In genomic region chr14:49896956-49897355, GRCh38 we compare ENCODE assay signal across 9 cellular contexts. TPM values are rescaled to one million over a fixed set of nuclear protein-coding genes. Genes with fewer than 3 reads are reported as not detected.
DNase-seq lines count a peak whose midpoint lies in the region; ATAC-seq, FAIRE-seq and TF ChIP-seq lines count a peak whose summit lies in the region.
"Had no signal": no experiment of that assay in that cellular context is flagged by ENCODE, and none has a peak within 500 bp of the region (broad histone marks: within the 10 kb centered on the region; RNA-seq: fewer than 3 reads in every experiment).

No MANE protein-coding gene starts in this region.

- ATAC-seq in HepG2 (no peak), right lobe of liver (no peak), HG02763 (IDR thresholded peaks at IDR 0.05; ENCODE audit: unreplicated experiment) (no peak), HG03139 (IDR thresholded peaks at IDR 0.05; ENCODE audit: unreplicated experiment) (no peak)

- TF ChIP-seq POLR2A in HepG2 (IDR thresholded peaks at IDR 0.05; ENCODE audit: insufficient read depth in 1 of 2, low read depth in 2 of 2, low read length in 2 of 2): no peak
- TF ChIP-seq POLR2A in right lobe of liver (IDR thresholded peaks at IDR 0.05): no peak

- peak overlapping the region; percentile 57 for H3K4me2 ChIP-seq in HepG2 (ENCODE audit: low read depth, low read length)

- in situ Hi-C loops in HepG2 (cut with HindIII; ENCODE audit: extremely low pct_ligation_motif_present, low pct_unique_long_range_greater_than_20kb): no loop called here

- TF ChIP-seq CTCF in HepG2 (CRISPR knock-in tag; IDR thresholded peaks at IDR 0.05): no peak
- no peak for TF ChIP-seq CTCF in right lobe of liver (IDR thresholded peaks at IDR 0.05)

- TF ChIP-seq EP300 in HepG2 (IDR thresholded peaks at IDR 0.05; ENCODE audit: low read depth in 2 of 2, low read length in 2 of 2) (no peak), HepG2 (CRISPR knock-in tag; IDR thresholded peaks at IDR 0.05; ENCODE audit: borderline replicate concordance) (no peak)

- CTCF ChIA-PET in HepG2 (lab: Yijun Ruan, JAX; ENCODE audit: low intra/inter-chr PET ratio, low total read pairs): no interaction called here

- H3K27me3 ChIP-seq in HepG2 (ENCODE audit: control insufficient read depth in 1 of 2, insufficient read depth in 2 of 2, low read length in 2 of 2): no peaks in the 10 kb centered on the region
- H3K27me3 ChIP-seq in right lobe of liver: no peaks in the 10 kb centered on the region
- H3K27me3 ChIP-seq in adipocyte (replicated peaks; ENCODE audit: control insufficient read depth, insufficient read depth, low read length): no peaks in the 10 kb centered on the region

- H3K9ac ChIP-seq in HepG2 (ENCODE audit: insufficient read depth, low read depth, low read length) (no peak overlapping the region), adipocyte (ENCODE audit: low read length) (peak overlapping the region; percentile 100)

- 86% methylated on average over 5 of the region's 5 CpGs for WGBS in HepG2 (ENCODE audit: low lambda C conversion rate)
- WGBS in right lobe of liver (ENCODE audit: insufficient coverage, low coverage, low lambda C conversion rate, missing lambda C conversion rate): 18% methylated on average over 5 of the region's 5 CpGs
- WGBS in mesodermal cell (ENCODE audit: insufficient coverage in 2 of 2), 2 experiments: 92 to 98% methylated on average over 4 of the region's 5 CpGs

- H3K4me1 ChIP-seq in HepG2 (ENCODE audit: insufficient read depth, low read length): peaks cover 36% of the 10 kb centered on the region
- peaks cover 0 to 32% (median 11%) of the 10 kb centered on the region in 4 donors for H3K4me1 ChIP-seq in right lobe of liver
- H3K4me1 ChIP-seq in adipocyte (ENCODE audit: control insufficient read depth, insufficient read depth, low read length): peaks cover 35% of the 10 kb centered on the region
- peaks cover under 1% of the 10 kb centered on the region for H3K4me1 ChIP-seq in mesodermal cell (ENCODE audit: control insufficient read depth, insufficient read depth, low read length, poor library complexity, severe bottlenecking)

- peaks cover 27% of the 10 kb centered on the region for H4K20me1 ChIP-seq in HepG2 (ENCODE audit: insufficient read depth, low read length)

- TF ChIP-seq RAD21 in HepG2 (CRISPR knock-in tag; IDR thresholded peaks at IDR 0.05): no peak

- H3K9me3 ChIP-seq in HepG2 (ENCODE audit: low read length) (no peaks in the 10 kb centered on the region), right lobe of liver (no peaks in the 10 kb centered on the region), adipocyte (ENCODE audit: control insufficient read depth, low read length) (no peaks in the 10 kb centered on the region), mesodermal cell (ENCODE audit: control insufficient read depth, low read length) (no peaks in the 10 kb centered on the region)

- POLR2A ChIA-PET in HepG2 (lab: Yijun Ruan, JAX): no interaction called here

- H3K27ac ChIP-seq in HepG2 (ENCODE audit: extremely low read length, insufficient read depth, low read length) (no peak overlapping the region), right lobe of liver (no peak overlapping the region), mesodermal cell (ENCODE audit: low read depth, low read length, severe bottlenecking) (no peak overlapping the region)

- H3K79me2 ChIP-seq in HepG2 (ENCODE audit: insufficient read depth, low read length): peaks cover 46% of the 10 kb centered on the region

- H3K36me3 ChIP-seq in HepG2 (replicated peaks in 1 of 2; ENCODE audit: control insufficient read depth in 1 of 2, insufficient read depth in 2 of 2, low read length in 2 of 2) (no peaks in the 10 kb centered on the region; a peak in 2 of 5 replicates), right lobe of liver (no peaks in the 10 kb centered on the region), adipocyte (ENCODE audit: control insufficient read depth, insufficient read depth, low read length, severe bottlenecking) (peaks cover 12% of the 10 kb centered on the region), mesodermal cell (ENCODE audit: control insufficient read depth, insufficient read depth, low read length) (peaks cover 29% of the 10 kb centered on the region)

- no TSS peak for BruUV-seq in HepG2 (replicated peaks; lab: Mats Ljungman, UMichigan)

- no peak for FAIRE-seq in HepG2 (lab: Jason Lieb, UNC)

- intact Hi-C loops in HepG2 (cut with micrococcal nuclease; ENCODE audit: unreplicated experiment) (loop anchor here (5.0 kb wide), 1 partner anchor 70 kb away; no protein-coding TSS in a partner anchor), right lobe of liver (cut with DNase I) (loop anchor here in 1 of 2 donors (10.0 kb wide), 1 partner anchor 98 kb away; no protein-coding TSS in a partner anchor)

- no peak overlapping the region for H2AFZ ChIP-seq in HepG2 (ENCODE audit: low read length)

- H3K4me3 ChIP-seq in HepG2 (replicated peaks in 1 of 3; ENCODE audit: insufficient read depth in 1 of 3, low read depth in 2 of 3, low read length in 3 of 3) (peak overlapping the region in 2 of 3 experiments; percentile 28 to 34; a peak in 2 of 6 replicates), right lobe of liver (no peak overlapping the region), adipocyte (ENCODE audit: low read length) (peak overlapping the region; percentile 99), mesodermal cell (ENCODE audit: extremely low read depth, insufficient read depth, low read length, poor library complexity, severe bottlenecking) (peak overlapping the region; percentile 98)

- DNase-seq in HepG2 (ENCODE audit: low spot score) (no peak), right lobe of liver (no peak), adipocyte (ENCODE audit: low read depth) (no peak), H4 (ENCODE audit: low spot score) (no peak), retina (no peak)
- DNase-seq: NCI-H2081 had no signal

TF ChIP-seq in HepG2, 621 proteins besides CTCF, POLR2A, EP300 and RAD21 (continues in another document):
- TF ChIP-seq TP53 (CRISPR knock-in tag; conservative IDR thresholded peaks at IDR 0.05) (no peak), ETV6 (CRISPR knock-in tag; conservative IDR thresholded peaks at IDR 0.05) (no peak), SSRP1 (CRISPR knock-in tag; IDR thresholded peaks at IDR 0.05) (no peak)

RNA-seq across cellular contexts. Expression of gene ARF6, which starts 4.1 kb away (rescaled TPM):
- 31.9 and 36.1 TPM in 2 replicates for total RNA-seq in HepG2 (2016; rRNA removed; fragmentation: Illumina TruSeq; extraction: Trizol)
- 9.3 and 12.2 TPM in 2 replicates for total RNA-seq in HepG2 (2016; cell fraction: cytosol; rRNA removed; fragmentation: Illumina TruSeq; extraction: Trizol; ENCODE audit: low read depth)
- 35.0 TPM in 2 replicates for total RNA-seq in HepG2 (2016; cell fraction: insoluble cytoplasmic fraction; rRNA removed; fragmentation: Illumina TruSeq; extraction: Trizol)
- total RNA-seq in HepG2 (2016; cell fraction: membrane; rRNA removed; fragmentation: Illumina TruSeq; extraction: Trizol): 33.5 and 36.6 TPM in 2 replicates
- total RNA-seq in HepG2 (2016; cell fraction: nucleus; rRNA removed; fragmentation: Illumina TruSeq; extraction: Trizol): 18.8 and 19.2 TPM in 2 replicates
- polyA plus RNA-seq in HepG2 (2011; rRNA removed): 12.7 and 13.6 TPM in 2 replicates
- 10.4 and 11.2 TPM in 2 replicates for polyA plus RNA-seq in HepG2 (2011; cell fraction: cytosol; rRNA removed)
- polyA plus RNA-seq in HepG2 (2011; cell fraction: nucleus; rRNA removed): 8.5 TPM in 2 replicates
- 22.3 and 22.4 TPM in 2 replicates for polyA plus RNA-seq in HepG2 (2012)
- polyA plus RNA-seq in HepG2 (2016; cell fraction: cytosol; fragmentation: Illumina TruSeq; extraction: Trizol; ENCODE audit: low read depth): 7.1 and 10.0 TPM in 2 replicates
- 45.6 and 46.6 TPM in 2 replicates for polyA plus RNA-seq in HepG2 (2016; cell fraction: insoluble cytoplasmic fraction; fragmentation: Illumina TruSeq; extraction: Trizol; ENCODE audit: low read depth)
- 20.3 and 27.1 TPM in 2 replicates for polyA plus RNA-seq in HepG2 (2016; cell fraction: membrane; fragmentation: Illumina TruSeq; extraction: Trizol; ENCODE audit: low read depth)
- 31.2 and 33.5 TPM in 2 replicates for polyA plus RNA-seq in HepG2 (2016; cell fraction: nucleus; fragmentation: Illumina TruSeq; extraction: Trizol; ENCODE audit: insufficient read depth, low read depth)
- 13.8 and 26.7 TPM in 2 replicates for polyA minus RNA-seq in HepG2 (2011; rRNA and poly(A)+ RNA removed; ENCODE audit: low replicate concordance)
- 9.2 and 10.8 TPM in 2 replicates for polyA minus RNA-seq in HepG2 (2011; cell fraction: cytosol; rRNA and poly(A)+ RNA removed)
- 10.3 and 10.9 TPM in 2 replicates for polyA minus RNA-seq in HepG2 (2011; cell fraction: nucleus; rRNA and poly(A)+ RNA removed)
- 10 to 100 TPM; 21.1 to 41.4 (median 32.4) TPM for total RNA-seq in right lobe of liver
- 54.1 TPM for polyA plus RNA-seq in mesodermal cell (2013, experiment 1 of 2)
- 59.3 TPM for polyA plus RNA-seq in mesodermal cell (2013, experiment 2 of 2)
- total RNA-seq in H4 (2014; rRNA removed; shearing (Covaris generic)): 20.8 and 32.7 TPM in 2 replicates

RNA-seq across cellular contexts. Expression of gene NEMF, which starts 44.4 kb away (rescaled TPM):
- total RNA-seq in HepG2 (2016; rRNA removed; fragmentation: Illumina TruSeq; extraction: Trizol): 57.9 and 62.5 TPM in 2 replicates
- total RNA-seq in HepG2 (2016; cell fraction: cytosol; rRNA removed; fragmentation: Illumina TruSeq; extraction: Trizol; ENCODE audit: low read depth): 35.7 and 44.4 TPM in 2 replicates
- 59.7 and 63.0 TPM in 2 replicates for total RNA-seq in HepG2 (2016; cell fraction: insoluble cytoplasmic fraction; rRNA removed; fragmentation: Illumina TruSeq; extraction: Trizol)
- 22.3 and 26.0 TPM in 2 replicates for total RNA-seq in HepG2 (2016; cell fraction: membrane; rRNA removed; fragmentation: Illumina TruSeq; extraction: Trizol)
- total RNA-seq in HepG2 (2016; cell fraction: nucleus; rRNA removed; fragmentation: Illumina TruSeq; extraction: Trizol): 91.5 and 98.9 TPM in 2 replicates
- polyA plus RNA-seq in HepG2 (2011; rRNA removed): 19.9 and 21.3 TPM in 2 replicates
- 6.3 and 8.5 TPM in 2 replicates for polyA plus RNA-seq in HepG2 (2011; cell fraction: cytosol; rRNA removed)
- polyA plus RNA-seq in HepG2 (2011; cell fraction: nucleus; rRNA removed): 36.3 and 47.2 TPM in 2 replicates
- 21.6 and 25.8 TPM in 2 replicates for polyA plus RNA-seq in HepG2 (2012)
- polyA plus RNA-seq in HepG2 (2016; cell fraction: cytosol; fragmentation: Illumina TruSeq; extraction: Trizol; ENCODE audit: low read depth): 2.7 and 3.3 TPM in 2 replicates
- polyA plus RNA-seq in HepG2 (2016; cell fraction: insoluble cytoplasmic fraction; fragmentation: Illumina TruSeq; extraction: Trizol; ENCODE audit: low read depth): 58.7 and 61.6 TPM in 2 replicates
- polyA plus RNA-seq in HepG2 (2016; cell fraction: membrane; fragmentation: Illumina TruSeq; extraction: Trizol; ENCODE audit: low read depth): 5.6 TPM in 2 replicates
- polyA plus RNA-seq in HepG2 (2016; cell fraction: nucleus; fragmentation: Illumina TruSeq; extraction: Trizol; ENCODE audit: insufficient read depth, low read depth): 92.9 and 120 TPM in 2 replicates
- 21.7 and 46.2 TPM in 2 replicates for polyA minus RNA-seq in HepG2 (2011; rRNA and poly(A)+ RNA removed; ENCODE audit: low replicate concordance)
- polyA minus RNA-seq in HepG2 (2011; cell fraction: cytosol; rRNA and poly(A)+ RNA removed): 16.4 and 23.0 TPM in 2 replicates
- 222 and 226 TPM in 2 replicates for polyA minus RNA-seq in HepG2 (2011; cell fraction: nucleus; rRNA and poly(A)+ RNA removed)
- total RNA-seq in right lobe of liver: 10 to 100 TPM; 15.3 to 29.9 (median 23.4) TPM
- 55.4 TPM for polyA plus RNA-seq in mesodermal cell (2013, experiment 1 of 2)
- 50.8 TPM for polyA plus RNA-seq in mesodermal cell (2013, experiment 2 of 2)
- 30.3 and 31.7 TPM in 2 replicates for total RNA-seq in H4 (2014; rRNA removed; shearing (Covaris generic))

Comparison
In these comparisons a context has a peak if more than half of its experiments do, and no peak if none do; other contexts are left out.
1. H3K4me3 ChIP-seq: peak in HepG2 (2 of 3), adipocyte (single experiment) and mesodermal cell (single experiment); none in right lobe of liver (0 of 3).